In the genomic region with DNA sequence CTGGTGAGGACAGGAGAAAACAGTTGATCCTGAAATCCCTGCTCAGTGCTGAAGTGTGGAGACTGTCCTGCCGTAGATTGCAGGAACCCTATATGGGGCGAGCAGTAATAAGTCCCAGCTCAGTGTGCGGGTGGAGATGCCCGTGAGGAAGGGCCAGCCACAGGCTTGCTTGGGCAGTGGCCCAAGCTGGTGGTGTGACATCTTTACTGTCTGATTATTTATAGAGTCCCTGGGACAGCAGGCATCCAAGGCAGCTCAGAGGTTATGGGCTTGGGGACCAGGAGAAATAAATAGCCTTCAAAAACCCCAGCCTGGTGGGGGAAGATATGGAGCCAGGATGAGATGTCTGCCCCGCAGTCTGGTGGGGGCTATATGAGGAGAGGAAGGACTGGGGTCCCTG, we compare ENCODE assay signal across 23 cellular contexts.
"Had no signal": no experiment of that assay in that cellular context is flagged by ENCODE, and none has a peak within 500 bp of the region (broad histone marks: within the 10 kb centered on the region; RNA-seq: fewer than 3 reads in every experiment).

No MANE protein-coding gene starts in this region.

- H3K36me3 ChIP-seq: adrenal gland, breast epithelium, MG63 had no signal

- H3K27me3 ChIP-seq: adrenal gland, breast epithelium, MG63 had no signal

- H3K27ac ChIP-seq: adrenal gland, breast epithelium, SK-N-MC had no signal

- ATAC-seq: activated T-cell treated with anti-CD3 and anti-CD28 coated beads, Interleukin-2, amount 50 U/mL, for 4 hours; HepG2; T-cell had no signal

- H3K4me3 ChIP-seq: adrenal gland, breast epithelium, MG63, SK-N-MC had no signal

- DNase-seq: activated B cell treated with CpG ODN at 0.5 μM for 24 hours; activated CD4-positive, alpha-beta memory T cell treated with anti-CD3 and anti-CD28 coated beads for 36 hours; activated CD4-positive, alpha-beta T cell treated with anti-CD3 and anti-CD28 coated beads for 1 hour; activated CD4-positive, alpha-beta T cell treated with anti-CD3 and anti-CD28 coated beads, Interleukin-2, amount 10 ng/mL, durations not matched to agents 7 days and 5 days; activated CD8-positive, alpha-beta memory T cell treated with anti-CD3 and anti-CD28 coated beads for 24 hours; activated gamma-delta T cell; activated naive CD4-positive, alpha-beta T cell treated with anti-CD3 and anti-CD28 coated beads, Interleukin-2, amount 10 ng/mL, durations not matched to agents 7 days and 5 days; activated naive CD8-positive, alpha-beta T cell treated with anti-CD3 and anti-CD28 coated beads for 36 hours; activated T-cell treated with anti-CD3 and anti-CD28 coated beads, Interleukin-2, amount 50 U/mL, for 4 hours; adrenal gland; MG63; MV-4-11; NCI-H1092 treated with DMSO at 0.1 percent for 48 hours; NCI-H1436; NCI-H1694 treated with DMSO at 0.1 percent for 48 hours; NCI-H2029 treated with DMSO at 0.1 percent for 48 hours; NCI-H510A treated with DMSO at 0.1 percent for 48 hours; T-cell; T-helper 2 cell; T1000 had no signal

- H3K9me3 ChIP-seq: adrenal gland, breast epithelium, MG63 had no signal

- H3K4me1 ChIP-seq: adrenal gland, breast epithelium had no signal
